Comparison of ENCODE assay signal across 15 cellular contexts in the genomic region with DNA sequence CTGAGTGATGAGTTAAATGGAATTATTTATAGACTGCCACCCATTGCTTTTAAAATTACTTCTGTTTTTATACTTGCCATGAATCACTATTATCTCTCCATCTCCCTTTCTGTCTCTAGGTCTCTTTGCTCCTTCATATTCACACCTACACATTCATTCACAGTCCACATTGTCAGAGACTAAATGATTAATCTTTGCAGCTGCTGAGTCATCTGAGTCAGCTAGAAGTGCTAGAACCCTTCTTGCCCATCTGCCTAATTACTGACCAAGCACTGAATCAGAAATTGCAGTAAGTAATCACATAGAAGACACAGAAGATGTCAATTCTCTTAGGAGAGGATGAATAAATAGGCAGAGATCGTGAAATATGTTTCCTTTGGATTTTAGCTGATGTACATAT.
DNase-seq lines count a peak whose midpoint lies in the region; FAIRE-seq lines count a peak whose summit lies in the region.
"Had no signal": no experiment of that assay in that cellular context is flagged by ENCODE, and none has a peak within 500 bp of the region (broad histone marks: within the 10 kb centered on the region; RNA-seq: fewer than 3 reads in every experiment).

No MANE protein-coding gene starts in this region.

- DNase-seq in DMS53 treated with DMSO at 0.1 percent for 48 hours (lab: John Stamatoyannopoulos, UW; ENCODE audit: unreplicated experiment) = peak; percentile 3
- DNase-seq in HCEC 1CT = peak; percentile 26
- DNase-seq in OCI-M1 (lab: John Stamatoyannopoulos, UW) = peak; percentile 3
- no peak for DNase-seq in stimulated activated CD4-positive, alpha-beta T cell treated with anti-CD3 and anti-CD28 coated beads, Interleukin-4, amount 100 ng/mL, for 4 hours
- DNase-seq in stimulated activated naive CD4-positive, alpha-beta T cell (lab: John Stamatoyannopoulos, UW) = no peak
- DNase-seq in NCI-H1930 (lab: John Stamatoyannopoulos, UW) = no peak
- DNase-seq in NCI-H2171 (lab: John Stamatoyannopoulos, UW) = no peak
- DNase-seq: activated gamma-delta T cell, amygdala, DMS79, NCI-H1694 treated with DMSO at 0.1 percent for 48 hours, Right ventricle myocardium superior, T-helper 2 cell had no signal

- peak; percentile 62 for FAIRE-seq in islet of Langerhans (lab: Jason Lieb, UNC)
- FAIRE-seq: frontal cortex had no signal

Comparison
In these comparisons a context has a peak if more than half of its experiments do, and no peak if none do; other contexts are left out.
1. DNase-seq: peak in DMS53 treated with DMSO at 0.1 percent for 48 hours (single experiment), HCEC 1CT (single experiment) and OCI-M1 (single experiment); none in stimulated activated CD4-positive, alpha-beta T cell treated with anti-CD3 and anti-CD28 coated beads, Interleukin-4, amount 100 ng/mL, for 4 hours (0 of 2), stimulated activated naive CD4-positive, alpha-beta T cell (0 of 6), NCI-H1930 (0 of 2) and NCI-H2171 (single experiment).